13 cellular contexts compared by ENCODE assay signal in genomic region chr6:40714143-40714542, GRCh38.
DNase-seq lines count a peak whose midpoint lies in the region; TF ChIP-seq lines count a peak whose summit lies in the region.
"Had no signal": no experiment of that assay in that cellular context is flagged by ENCODE, and none has a peak within 500 bp of the region (broad histone marks: within the 10 kb centered on the region; RNA-seq: fewer than 3 reads in every experiment).

No MANE protein-coding gene starts in this region.

- H3K79me2 ChIP-seq in Loucy (ENCODE audit: insufficient read depth, low read length), result no peaks in the 10 kb centered on the region

- DNase-seq in COLO668 (lab: John Stamatoyannopoulos, UW; ENCODE audit: unreplicated experiment) (peak; percentile 16), NCI-H1436 (lab: John Stamatoyannopoulos, UW) (no peak), LoVo (ENCODE audit: low spot score) (no peak)
- DNase-seq in activated CD4-positive, alpha-beta T cell treated with anti-CD3 and anti-CD28 coated beads, Interleukin-2, amount 10 ng/mL, durations not matched to agents 7 days and 5 days, result no peak
- DNase-seq: DMS 273 treated with DMSO at 0.1 percent for 48 hours, GF-D8, HCEC 1CT, MV-4-11 had no signal

- H3K4me1 Mint-ChIP-seq in activated CD4-positive, alpha-beta T cell treated with anti-CD3 and anti-CD28 coated beads, Interleukin-2, amount 10 ng/mL, durations not matched to agents 7 days and 5 days, result no peaks in the 10 kb centered on the region

- H3K9me2 ChIP-seq in Loucy (replicated peaks; ENCODE audit: low read depth, low read length), result no peaks in the 10 kb centered on the region

- no peaks in the 10 kb centered on the region for H3K27me3 Mint-ChIP-seq in activated CD4-positive, alpha-beta T cell treated with anti-CD3 and anti-CD28 coated beads, Interleukin-2, amount 10 ng/mL, durations not matched to agents 7 days and 5 days

- H3K9me3 Mint-ChIP-seq in activated CD4-positive, alpha-beta T cell treated with anti-CD3 and anti-CD28 coated beads, Interleukin-2, amount 10 ng/mL, durations not matched to agents 7 days and 5 days, result no peaks in the 10 kb centered on the region

- POLR2A ChIA-PET in activated CD4-positive, alpha-beta T cell treated with anti-CD3 and anti-CD28 coated beads, Interleukin-2, amount 10 ng/mL, durations not matched to agents 7 days and 5 days (lab: Charles Lee), result no interaction called here

- H3K36me3 ChIP-seq in Loucy (ENCODE audit: insufficient read depth, low read length) (no peaks in the 10 kb centered on the region), mucosa of rectum (ENCODE audit: control insufficient read depth in 2 of 2, insufficient read depth in 2 of 2, low read length in 2 of 2) (no peaks in the 10 kb centered on the region)

- H3K27ac ChIP-seq in 22Rv1 (peak overlapping the region; percentile 52; the same call in 1 of the 2 replicates), mucosa of rectum (ENCODE audit: low read depth in 2 of 2, low read length in 2 of 2) (peak overlapping the region; percentile 32 to 70)
- H3K27ac ChIP-seq: SK-N-MC had no signal

- H3K9ac ChIP-seq in Loucy (ENCODE audit: low read depth, low read length, poor library complexity, severe bottlenecking) (peak overlapping the region; percentile 21), mucosa of rectum (ENCODE audit: low read depth in 1 of 2, low read length in 2 of 2) (no peak overlapping the region)

- no peak overlapping the region for H3K4me3 ChIP-seq in Loucy (ENCODE audit: low read length, poor library complexity, severe bottlenecking)
- H3K4me3 ChIP-seq in mucosa of rectum (ENCODE audit: low read length in 2 of 2), result no peak overlapping the region
- H3K4me3 ChIP-seq: GM23338, SK-N-MC had no signal

- H3K27me3 ChIP-seq in Loucy (ENCODE audit: insufficient read depth, low read length, poor library complexity, severe bottlenecking), result no peaks in the 10 kb centered on the region
- no peaks in the 10 kb centered on the region for H3K27me3 ChIP-seq in mucosa of rectum (ENCODE audit: control insufficient read depth in 2 of 2, insufficient read depth in 2 of 2, low read length in 2 of 2)

- H3K27ac Mint-ChIP-seq in activated CD4-positive, alpha-beta T cell treated with anti-CD3 and anti-CD28 coated beads, Interleukin-2, amount 10 ng/mL, durations not matched to agents 7 days and 5 days, result no peak overlapping the region
- H3K27ac Mint-ChIP-seq: GM23338 had no signal

- no peak overlapping the region for H2AFZ ChIP-seq in Loucy (ENCODE audit: low read length)
- H2AFZ ChIP-seq: GM23338 had no signal

- H3K4me2 ChIP-seq in Loucy (ENCODE audit: low read depth, low read length, poor library complexity, severe bottlenecking), result no peak overlapping the region
- H3K4me2 ChIP-seq: GM23338 had no signal

- TF ChIP-seq CTCF in 22Rv1 (IDR thresholded peaks at IDR 0.05) (no peak), Loucy (conservative IDR thresholded peaks at IDR 0.05; ENCODE audit: low read length) (no peak)

- H3K9me3 ChIP-seq in Loucy (ENCODE audit: insufficient read depth, low read depth, low read length), result no peaks in the 10 kb centered on the region
- H3K9me3 ChIP-seq in mucosa of rectum (ENCODE audit: control insufficient read depth in 2 of 2, low read length in 2 of 2), result no peaks in the 10 kb centered on the region

- no peaks in the 10 kb centered on the region for H3K36me3 Mint-ChIP-seq in activated CD4-positive, alpha-beta T cell treated with anti-CD3 and anti-CD28 coated beads, Interleukin-2, amount 10 ng/mL, durations not matched to agents 7 days and 5 days (ENCODE audit: low read depth)

- H3K4me1 ChIP-seq in Loucy (ENCODE audit: insufficient read depth, low read length, poor library complexity, severe bottlenecking), result peaks cover 65% of the 10 kb centered on the region
- H3K4me1 ChIP-seq in mucosa of rectum (ENCODE audit: control insufficient read depth in 2 of 2, insufficient read depth in 2 of 2, low read length in 2 of 2), result peaks cover 0 to 20% of the 10 kb centered on the region in 2 donors

- H4K20me1 ChIP-seq in Loucy (ENCODE audit: insufficient read depth, low read length, poor library complexity, severe bottlenecking), result no peaks in the 10 kb centered on the region

- no peak overlapping the region for H3K4me3 Mint-ChIP-seq in activated CD4-positive, alpha-beta T cell treated with anti-CD3 and anti-CD28 coated beads, Interleukin-2, amount 10 ng/mL, durations not matched to agents 7 days and 5 days
- H3K4me3 Mint-ChIP-seq: GM23338 had no signal

- CTCF ChIA-PET in activated CD4-positive, alpha-beta T cell treated with anti-CD3 and anti-CD28 coated beads, Interleukin-2, amount 10 ng/mL, durations not matched to agents 7 days and 5 days (lab: Charles Lee), result no interaction called here

- H3F3A ChIP-seq in Loucy (ENCODE audit: low read depth), result peaks cover 10% of the 10 kb centered on the region; the same call in 1 of the 2 replicates
